Comparison of ENCODE assay signal across 9 cellular contexts in genomic region chr2:218961651-218962570, GRCh38. TPM values are rescaled to one million over a fixed set of nuclear protein-coding genes. Genes with fewer than 3 reads are reported as not detected.
DNase-seq lines count a peak whose midpoint lies in the region; ATAC-seq, FAIRE-seq and TF ChIP-seq lines count a peak whose summit lies in the region.
"Had no signal": no experiment of that assay in that cellular context is flagged by ENCODE, and none has a peak within 500 bp of the region (broad histone marks: within the 10 kb centered on the region; RNA-seq: fewer than 3 reads in every experiment).

No MANE protein-coding gene starts in this region.

- TF ChIP-seq POLR2A in GM12891 (IDR thresholded peaks at IDR 0.05; ENCODE audit: low read depth, low read length): no peak

- peak; percentile 35 for DNase-seq in AG08395 (ENCODE audit: low spot score)
- DNase-seq in DMS53 treated with DMSO at 0.1 percent for 48 hours (lab: John Stamatoyannopoulos, UW; ENCODE audit: unreplicated experiment): peak; percentile 40
- peak; percentile 70 for DNase-seq in NCI-H2227 (lab: John Stamatoyannopoulos, UW; ENCODE audit: unreplicated experiment)
- DNase-seq in ecto neural progenitor cell (ENCODE audit: low spot score): peak; percentile 81
- no peak for DNase-seq in GM12891 (ENCODE audit: insufficient read length, low spot score)
- DNase-seq: SIG-M5 had no signal

- no peak for FAIRE-seq in GM12891 (lab: Jason Lieb, UNC)

- no peak for ATAC-seq in HG03025 (IDR thresholded peaks at IDR 0.05; ENCODE audit: low FRiP score, unreplicated experiment)
- ATAC-seq in HG02884 (IDR thresholded peaks at IDR 0.05; ENCODE audit: unreplicated experiment): no peak
- ATAC-seq in HG03432 (IDR thresholded peaks at IDR 0.05; ENCODE audit: unreplicated experiment): no peak

TF ChIP-seq in GM12891, 5 proteins besides CTCF, POLR2A, EP300 and RAD21:
- TF ChIP-seq SPI1 (IDR thresholded peaks at IDR 0.05; ENCODE audit: low read depth, low read length) (no peak), PAX5 (IDR thresholded peaks at IDR 0.05; ENCODE audit: insufficient read depth, low read length, severe bottlenecking) (no peak), TAF1 (IDR thresholded peaks at IDR 0.05; ENCODE audit: low read depth, low read length) (no peak), POU2F2 (IDR thresholded peaks at IDR 0.05; ENCODE audit: low read depth, low read length) (no peak), POLR2AphosphoS5 (IDR thresholded peaks at IDR 0.05; ENCODE audit: low read depth, low read length) (no peak)

RNA-seq across cellular contexts. Expression of gene CDK5R2, which starts 2.4 kb away (rescaled TPM):
- polyA plus RNA-seq in GM12891 (2012; ENCODE audit: low read depth, missing spikeins): 0.03 TPM

RNA-seq across cellular contexts. Expression of gene FEV, which starts 23.1 kb away (rescaled TPM):
- polyA plus RNA-seq in GM12891 (2012; ENCODE audit: low read depth, missing spikeins): not detected

RNA-seq across cellular contexts. Expression of gene CRYBA2, which starts 31.3 kb away (rescaled TPM):
- polyA plus RNA-seq in GM12891 (2012; ENCODE audit: low read depth, missing spikeins): not detected
